In the genomic region with DNA sequence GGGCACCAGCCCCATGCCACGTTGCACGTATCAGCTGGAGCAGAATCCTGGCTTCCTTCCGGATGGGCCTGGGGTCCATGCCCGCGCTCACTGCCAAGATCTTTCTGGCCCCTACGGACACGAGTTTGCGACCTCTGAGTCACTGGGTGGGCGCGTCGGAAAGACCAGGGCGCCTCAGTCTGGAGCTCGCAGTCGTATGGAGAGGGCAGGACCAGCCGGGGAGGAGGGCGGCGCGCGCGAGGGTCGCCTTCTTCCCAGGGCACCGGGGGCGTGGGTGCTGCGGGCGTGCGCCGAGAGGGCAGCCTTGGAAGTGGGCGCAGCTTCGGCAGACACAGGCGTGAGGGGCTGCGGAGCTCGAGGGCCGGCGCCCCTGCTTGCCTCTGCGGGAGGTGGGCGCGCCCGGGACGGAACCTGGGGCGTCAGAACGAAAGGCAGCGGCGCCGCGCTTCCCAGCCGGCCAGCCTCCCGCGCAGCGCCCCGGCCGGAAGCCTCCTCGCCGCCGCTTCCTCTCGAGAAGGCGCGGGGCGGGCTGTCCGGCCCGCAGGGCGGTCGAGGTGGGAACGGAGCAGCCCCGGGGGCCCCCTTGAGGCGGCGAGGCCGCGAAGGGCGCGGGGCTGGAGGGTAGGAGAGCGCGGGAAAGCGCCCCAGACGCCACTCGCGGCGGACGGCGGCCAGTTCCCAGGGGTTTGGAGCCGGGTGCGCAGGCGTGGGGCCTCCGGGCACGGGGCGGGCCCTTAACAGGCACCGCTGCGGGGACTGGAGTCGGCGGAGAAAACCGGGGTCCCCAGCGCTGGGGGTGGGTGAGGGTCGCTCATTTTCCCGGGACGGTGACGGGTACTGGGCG, we compare ENCODE assay signal across 8 cellular contexts. TPM values are rescaled to one million over a fixed set of nuclear protein-coding genes. Genes with fewer than 3 reads are reported as not detected.
DNase-seq lines count a peak whose midpoint lies in the region; ATAC-seq, FAIRE-seq and TF ChIP-seq lines count a peak whose summit lies in the region.

A gene (plus strand): TSS at position 490 of the 844 bp plus-strand sequence. CDS start 459 bp downstream, outside the sequence.

- H3K36me3 ChIP-seq in HepG2 (replicated peaks in 1 of 2; ENCODE audit: control insufficient read depth in 1 of 2, insufficient read depth in 2 of 2, low read length in 2 of 2), result peaks cover 1 to 19% of the 10 kb centered on the region in 2 experiments; a peak in 4 of 5 replicates

- peaks cover 48% of the 10 kb centered on the region for H3K79me2 ChIP-seq in HepG2 (ENCODE audit: insufficient read depth, low read length)

- peak within 1 kb of the TSS; percentile 96 for H3K4me2 ChIP-seq in HepG2 (ENCODE audit: low read depth, low read length)

- DNase-seq in DMS79 treated with DMSO at 0.1 percent for 48 hours (lab: John Stamatoyannopoulos, UW), result peak; percentile 44
- DNase-seq in DMS79 (lab: John Stamatoyannopoulos, UW), result no peak
- peak; percentile 68 for DNase-seq in NCI-H2196 (lab: John Stamatoyannopoulos, UW; ENCODE audit: unreplicated experiment)
- DNase-seq in activated CD4-positive, alpha-beta T cell treated with anti-CD3 and anti-CD28 coated beads, Interleukin-2, amount 10 ng/mL, durations not matched to agents 7 days and 5 days, result peak; percentile 67
- peak; percentile 79 for DNase-seq in dermis blood vessel endothelial cell
- DNase-seq in HepG2 (ENCODE audit: low spot score), result no peak
- peak; percentile 44 to 71 for DNase-seq in stimulated activated CD4-positive, alpha-beta T cell treated with anti-CD3 and anti-CD28 coated beads, Interleukin-4, amount 100 ng/mL, for 4 hours

- TF ChIP-seq POLR2A in HepG2 (IDR thresholded peaks at IDR 0.05; ENCODE audit: insufficient read depth in 1 of 2, low read depth in 2 of 2, low read length in 2 of 2), result peak in 1 of 2 experiments; percentile 25; a peak in 1 of 4 replicates

- POLR2A ChIA-PET in activated CD4-positive, alpha-beta T cell treated with anti-CD3 and anti-CD28 coated beads, Interleukin-2, amount 10 ng/mL, durations not matched to agents 7 days and 5 days (lab: Charles Lee), result interaction anchor here (0.8 kb wide), 1 partner anchor 10 kb away, joined by 4 read pairs; no protein-coding TSS in a partner anchor
- POLR2A ChIA-PET in HepG2 (lab: Yijun Ruan, JAX), result interaction anchor here (0.9 kb wide), 1 partner anchor 253 kb away, joined by 8 read pairs; a partner anchor contains a TSS

- no peaks in the 10 kb centered on the region; a peak in 1 of 5 replicates for H3K27me3 ChIP-seq in HepG2 (ENCODE audit: control insufficient read depth in 1 of 2, insufficient read depth in 2 of 2, low read length in 2 of 2)

- no peaks in the 10 kb centered on the region for H3K9me3 ChIP-seq in HepG2 (ENCODE audit: low read length)

- H3K4me1 ChIP-seq in HepG2 (ENCODE audit: insufficient read depth, low read length), result peaks cover 80% of the 10 kb centered on the region

- H2AFZ ChIP-seq in HepG2 (ENCODE audit: low read length), result no peak within 1 kb of the TSS

- under 1% methylated on average over 22 of the region's 96 CpGs for WGBS in HepG2 (ENCODE audit: low lambda C conversion rate)

- H4K20me1 ChIP-seq in HepG2 (ENCODE audit: insufficient read depth, low read length), result no peaks in the 10 kb centered on the region

- H3K27ac Mint-ChIP-seq in activated CD4-positive, alpha-beta T cell treated with anti-CD3 and anti-CD28 coated beads, Interleukin-2, amount 10 ng/mL, durations not matched to agents 7 days and 5 days, result peak within 1 kb of the TSS; percentile 89

- peak within 1 kb of the TSS; percentile 94 for H3K9ac ChIP-seq in HepG2 (ENCODE audit: insufficient read depth, low read depth, low read length)

- CTCF ChIA-PET in activated CD4-positive, alpha-beta T cell treated with anti-CD3 and anti-CD28 coated beads, Interleukin-2, amount 10 ng/mL, durations not matched to agents 7 days and 5 days (lab: Charles Lee), result interaction anchor here (0.9 to 1.8 kb wide), 4 partner anchors 9 to 14 kb away, joined by 3 to 8 read pairs (median 5); a partner anchor contains a TSS
- CTCF ChIA-PET in HepG2 (lab: Yijun Ruan, JAX; ENCODE audit: low intra/inter-chr PET ratio, low total read pairs), result no interaction called here

- intact Hi-C loops in HepG2 (cut with micrococcal nuclease; ENCODE audit: unreplicated experiment), result loop anchor here (5.0 kb wide), 1 partner anchor 252 kb away; a partner anchor contains a TSS

- ATAC-seq in HG02642 (IDR thresholded peaks at IDR 0.05; ENCODE audit: poor library complexity, unreplicated experiment) (peak; percentile 62), HepG2 (peak; percentile 48)

- H3K27ac ChIP-seq in HepG2 (ENCODE audit: extremely low read length, insufficient read depth, low read length), result peak within 1 kb of the TSS; percentile 93

- in situ Hi-C loops in HepG2 (cut with HindIII; ENCODE audit: extremely low pct_ligation_motif_present, low pct_unique_long_range_greater_than_20kb), result no loop called here

- H3K4me3 Mint-ChIP-seq in activated CD4-positive, alpha-beta T cell treated with anti-CD3 and anti-CD28 coated beads, Interleukin-2, amount 10 ng/mL, durations not matched to agents 7 days and 5 days, result peak within 1 kb of the TSS; percentile 87

- no peaks in the 10 kb centered on the region for H3K27me3 Mint-ChIP-seq in activated CD4-positive, alpha-beta T cell treated with anti-CD3 and anti-CD28 coated beads, Interleukin-2, amount 10 ng/mL, durations not matched to agents 7 days and 5 days

- FAIRE-seq in HepG2 (lab: Jason Lieb, UNC), result no peak

- no peak for TF ChIP-seq EP300 in HepG2 (IDR thresholded peaks at IDR 0.05; ENCODE audit: low read depth in 2 of 2, low read length in 2 of 2)
- TF ChIP-seq EP300 in HepG2 (CRISPR knock-in tag; IDR thresholded peaks at IDR 0.05; ENCODE audit: borderline replicate concordance), result no peak

- H3K4me1 Mint-ChIP-seq in activated CD4-positive, alpha-beta T cell treated with anti-CD3 and anti-CD28 coated beads, Interleukin-2, amount 10 ng/mL, durations not matched to agents 7 days and 5 days, result peaks cover 59% of the 10 kb centered on the region

- peak within 1 kb of the TSS; percentile 87 to 99 (median 97) for H3K4me3 ChIP-seq in HepG2 (replicated peaks in 1 of 3; ENCODE audit: insufficient read depth in 1 of 3, low read depth in 2 of 3, low read length in 3 of 3)

- BruUV-seq in HepG2 (replicated peaks; lab: Mats Ljungman, UMichigan), result no TSS peak

- TF ChIP-seq CTCF in HepG2 (CRISPR knock-in tag; IDR thresholded peaks at IDR 0.05), result no peak; the same call in 1 of the 2 replicates

- no peak; the same call in 1 of the 2 replicates for TF ChIP-seq RAD21 in HepG2 (CRISPR knock-in tag; IDR thresholded peaks at IDR 0.05)

- H3K36me3 Mint-ChIP-seq in activated CD4-positive, alpha-beta T cell treated with anti-CD3 and anti-CD28 coated beads, Interleukin-2, amount 10 ng/mL, durations not matched to agents 7 days and 5 days (ENCODE audit: low read depth), result peaks cover 24% of the 10 kb centered on the region

- H3K9me3 Mint-ChIP-seq in activated CD4-positive, alpha-beta T cell treated with anti-CD3 and anti-CD28 coated beads, Interleukin-2, amount 10 ng/mL, durations not matched to agents 7 days and 5 days, result no peaks in the 10 kb centered on the region

TF ChIP-seq in HepG2, 621 proteins besides CTCF, POLR2A, EP300 and RAD21 (continues in another document):
- TF ChIP-seq PLRG1 (conservative IDR thresholded peaks at IDR 0.05) (no peak), FOXK1 (CRISPR knock-in tag; IDR thresholded peaks at IDR 0.05; ENCODE audit: borderline replicate concordance, low read depth) (no peak; the same call in 1 of the 2 replicates), PCBP2 (optimal IDR thresholded peaks at IDR 0.05; ENCODE audit: low read depth, low read length, poor library complexity, severe bottlenecking) (no peak), ZBTB3 (CRISPR knock-in tag; IDR thresholded peaks at IDR 0.05; ENCODE audit: borderline replicate concordance, low read depth) (no peak), TGIF2 (CRISPR knock-in tag; IDR thresholded peaks at IDR 0.05) (no peak)
- TF ChIP-seq, protein P1, sequence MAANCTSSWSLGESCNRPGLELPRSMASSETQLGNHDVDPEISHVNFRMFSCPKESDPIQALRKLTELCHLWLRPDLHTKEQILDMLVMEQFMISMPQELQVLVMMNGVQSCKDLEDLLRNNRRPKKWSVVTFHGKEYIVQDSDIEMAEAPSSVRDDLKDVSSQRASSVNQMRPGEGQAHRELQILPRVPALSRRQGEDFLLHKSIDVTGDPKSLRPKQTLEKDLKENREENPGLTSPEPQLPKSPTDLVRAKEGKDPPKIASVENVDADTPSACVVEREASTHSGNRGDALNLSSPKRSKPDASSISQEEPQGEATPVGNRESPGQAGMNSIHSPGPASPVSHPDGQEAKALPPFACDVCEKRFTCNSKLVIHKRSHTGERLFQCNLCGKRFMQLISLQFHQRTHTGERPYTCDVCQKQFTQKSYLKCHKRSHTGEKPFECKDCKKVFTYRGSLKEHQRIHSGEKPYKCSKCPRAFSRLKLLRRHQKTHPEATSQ (CRISPR knock-in tag; IDR thresholded peaks at IDR 0.05; ENCODE audit: borderline replicate concordance), result peak; percentile 75; the same call in 1 of the 2 replicates

RNA-seq across cellular contexts. Expression of the gene that starts here (rescaled TPM):
- 100 to 1,000 TPM; 160 to 180 TPM for total RNA-seq in activated CD4-positive, alpha-beta T cell treated with anti-CD3 and anti-CD28 coated beads, Interleukin-2, amount 10 ng/mL, durations not matched to agents 7 days and 5 days
- total RNA-seq in dermis blood vessel endothelial cell, result 213 and 267 TPM in 2 replicates
- total RNA-seq in HepG2 (2016; rRNA removed; fragmentation: Illumina TruSeq; extraction: Trizol), result 178 and 220 TPM in 2 replicates
- 710 and 791 TPM in 2 replicates for total RNA-seq in HepG2 (2016; cell fraction: cytosol; rRNA removed; fragmentation: Illumina TruSeq; extraction: Trizol; ENCODE audit: low read depth)
- 169 and 227 TPM in 2 replicates for total RNA-seq in HepG2 (2016; cell fraction: insoluble cytoplasmic fraction; rRNA removed; fragmentation: Illumina TruSeq; extraction: Trizol)
- total RNA-seq in HepG2 (2016; cell fraction: membrane; rRNA removed; fragmentation: Illumina TruSeq; extraction: Trizol), result 491 and 557 TPM in 2 replicates
- 80.1 and 103 TPM in 2 replicates for total RNA-seq in HepG2 (2016; cell fraction: nucleus; rRNA removed; fragmentation: Illumina TruSeq; extraction: Trizol)
- polyA plus RNA-seq in HepG2 (2011; rRNA removed), result 155 and 179 TPM in 2 replicates
- polyA plus RNA-seq in HepG2 (2011; cell fraction: cytosol; rRNA removed), result 176 and 208 TPM in 2 replicates
- polyA plus RNA-seq in HepG2 (2011; cell fraction: nucleus; rRNA removed), result 332 and 368 TPM in 2 replicates
- polyA plus RNA-seq in HepG2 (2012), result 109 and 121 TPM in 2 replicates
- polyA plus RNA-seq in HepG2 (2016; cell fraction: cytosol; fragmentation: Illumina TruSeq; extraction: Trizol; ENCODE audit: low read depth), result 761 and 860 TPM in 2 replicates
- 159 and 186 TPM in 2 replicates for polyA plus RNA-seq in HepG2 (2016; cell fraction: insoluble cytoplasmic fraction; fragmentation: Illumina TruSeq; extraction: Trizol; ENCODE audit: low read depth)
- 440 and 496 TPM in 2 replicates for polyA plus RNA-seq in HepG2 (2016; cell fraction: membrane; fragmentation: Illumina TruSeq; extraction: Trizol; ENCODE audit: low read depth)
- polyA plus RNA-seq in HepG2 (2016; cell fraction: nucleus; fragmentation: Illumina TruSeq; extraction: Trizol; ENCODE audit: insufficient read depth, low read depth), result 178 and 189 TPM in 2 replicates
- 30.5 and 34.7 TPM in 2 replicates for polyA minus RNA-seq in HepG2 (2011; rRNA and poly(A)+ RNA removed; ENCODE audit: low replicate concordance)
- polyA minus RNA-seq in HepG2 (2011; cell fraction: cytosol; rRNA and poly(A)+ RNA removed), result 30.8 and 31.7 TPM in 2 replicates
- 19.3 and 22.6 TPM in 2 replicates for polyA minus RNA-seq in HepG2 (2011; cell fraction: nucleus; rRNA and poly(A)+ RNA removed)

Comparison
In these comparisons a context has a peak if more than half of its experiments do, and no peak if none do; other contexts are left out.
1. DNase-seq: peak in DMS79 treated with DMSO at 0.1 percent for 48 hours (single experiment), NCI-H2196 (single experiment), activated CD4-positive, alpha-beta T cell treated with anti-CD3 and anti-CD28 coated beads, Interleukin-2, amount 10 ng/mL, durations not matched to agents 7 days and 5 days (single experiment), dermis blood vessel endothelial cell (single experiment) and stimulated activated CD4-positive, alpha-beta T cell treated with anti-CD3 and anti-CD28 coated beads, Interleukin-4, amount 100 ng/mL, for 4 hours (2 of 2); none in DMS79 (single experiment) and HepG2 (single experiment).